8 cellular contexts compared by ENCODE assay signal in genomic region chr17:40113110-40113960, GRCh38. TPM values are rescaled to one million over a fixed set of nuclear protein-coding genes. Genes with fewer than 3 reads are reported as not detected.
DNase-seq lines count a peak whose midpoint lies in the region; ATAC-seq, FAIRE-seq and TF ChIP-seq lines count a peak whose summit lies in the region.

No MANE protein-coding gene starts in this region.

- TF ChIP-seq CTCF in colonic mucosa (IDR thresholded peaks at IDR 0.05), result peak; percentile 76

- H3K9ac ChIP-seq in BLaER1, result peak overlapping the region; percentile 79
- peak overlapping the region; percentile 58 to 66 for H3K9ac ChIP-seq in colonic mucosa (ENCODE audit: low read depth in 2 of 2, low read length in 2 of 2)

- H4K20me1 ChIP-seq in BLaER1, result no peaks in the 10 kb centered on the region

- H3K9me3 ChIP-seq in BLaER1 (no peaks in the 10 kb centered on the region), colonic mucosa (no peaks in the 10 kb centered on the region)

- intact Hi-C loops in colonic mucosa (cut with DNase I), result loop anchor here (5.0 kb wide), 2 partner anchors 51 to 54 kb away; partner anchors contain the start of gene THRA

- H3K4me2 ChIP-seq in BLaER1, result peak overlapping the region; percentile 94

- H3K27ac ChIP-seq in BLaER1, result peak overlapping the region; percentile 87
- H3K27ac ChIP-seq in colonic mucosa, result peak overlapping the region; percentile 93

- DNase-seq in GM19239 (ENCODE audit: insufficient read length, low spot score) (peak; percentile 89), NCI-H524 treated with DMSO at 0.1 percent for 48 hours (lab: John Stamatoyannopoulos, UW) (peak; percentile 64), colonic mucosa (peak; percentile 98), left kidney (ENCODE audit: low read depth, low spot score) (peak; percentile 98)
- DNase-seq in activated CD4-positive, alpha-beta T cell treated with anti-CD3 and anti-CD28 coated beads for 48 hours, result peak; percentile 95
- peak; percentile 93 for DNase-seq in stimulated activated CD4-positive, alpha-beta T cell treated with anti-CD3 and anti-CD28 coated beads, Interleukin-1b, Interleukin-23, amount 100 ng/mL, for 48 hours

- H3K4me1 ChIP-seq in BLaER1 (peaks cover 64% of the 10 kb centered on the region), colonic mucosa (peaks cover 37% of the 10 kb centered on the region)

- H3K4me3 ChIP-seq in BLaER1 (peak overlapping the region; percentile 65), colonic mucosa (peak overlapping the region; percentile 36)

- peak; percentile 96 for FAIRE-seq in GM19239 (lab: Jason Lieb, UNC)

- no peaks in the 10 kb centered on the region for H3K36me3 ChIP-seq in BLaER1
- H3K36me3 ChIP-seq in colonic mucosa, result no peaks in the 10 kb centered on the region

- peak; percentile 75 for ATAC-seq in HG03457 (IDR thresholded peaks at IDR 0.05; ENCODE audit: unreplicated experiment)

- H3K27me3 ChIP-seq in BLaER1 (no peaks in the 10 kb centered on the region), colonic mucosa (no peaks in the 10 kb centered on the region)

RNA-seq across cellular contexts. Expression of gene MSL1, which starts 8.4 kb away (rescaled TPM):
- total RNA-seq in colonic mucosa, result 10 to 100 TPM; 77.0 to 81.0 TPM

RNA-seq across cellular contexts. Expression of gene NR1D1, which starts 12.9 kb away (rescaled TPM):
- total RNA-seq in colonic mucosa, result 10 to 100 TPM in 1 of 2 donors, 1 to 10 TPM in 1; 4.8 to 18.8 TPM

RNA-seq across cellular contexts. Expression of gene CASC3, which starts 27.0 kb away (rescaled TPM):
- 10 to 100 TPM; 53.8 to 55.3 TPM for total RNA-seq in colonic mucosa

RNA-seq across cellular contexts. Expression of gene THRA, which starts 50.6 kb away (rescaled TPM):
- 10 to 100 TPM; 40.3 to 44.5 TPM for total RNA-seq in colonic mucosa

RNA-seq across cellular contexts. Expression of gene MED24, which starts 59.1 kb away (rescaled TPM):
- 100 to 1,000 TPM in 1 of 2 donors, 10 to 100 TPM in 1; 80.1 to 111 TPM for total RNA-seq in colonic mucosa

Comparison
In these comparisons a context has a peak if more than half of its experiments do, and no peak if none do; other contexts are left out.
1. Peak in every context shown above with its lines: DNase-seq, ATAC-seq, H3K4me3 ChIP-seq and H3K27ac ChIP-seq.